In genomic region chr3:70138606-70139005, GRCh38 we compare ENCODE assay signal across 21 cellular contexts.
DNase-seq lines count a peak whose midpoint lies in the region; ATAC-seq, FAIRE-seq and TF ChIP-seq lines count a peak whose summit lies in the region.
"Had no signal": no experiment of that assay in that cellular context is flagged by ENCODE, and none has a peak within 500 bp of the region (broad histone marks: within the 10 kb centered on the region; RNA-seq: fewer than 3 reads in every experiment).

No MANE protein-coding gene starts in this region.

- no peaks in the 10 kb centered on the region for H4K20me1 ChIP-seq in PC-3 (ENCODE audit: low read length)
- H4K20me1 ChIP-seq: BLaER1 had no signal

- H3K27me3 Mint-ChIP-seq in activated CD8-positive, alpha-beta T cell treated with anti-CD3 and anti-CD28 coated beads for 36 hours, result peaks cover 2% of the 10 kb centered on the region
- H3K27me3 Mint-ChIP-seq in T-helper 2 cell treated with Interferon-gamma antibody and Interleukin-4, amounts not matched to agents 5 μg/mL and 100 μg/mL, for 36 hours (ENCODE audit: low read depth), result no peaks in the 10 kb centered on the region

- in situ Hi-C loops in ACHN (cut with HindIII; ENCODE audit: low pct_ligation_motif_present, low pct_unique_long_range_greater_than_20kb, low sequenced_read_pairs), result no loop called here

- TF ChIP-seq CTCF in PC-3 (conservative IDR thresholded peaks at IDR 0.05; ENCODE audit: low read depth, low read length) (no peak), bronchial epithelial cell (IDR thresholded peaks at IDR 0.05; ENCODE audit: insufficient read depth, low read length, severe bottlenecking) (no peak)
- no peak for TF ChIP-seq CTCF in activated CD8-positive, alpha-beta T cell treated with anti-CD3 and anti-CD28 coated beads for 36 hours (IDR thresholded peaks at IDR 0.05)

- H3F3A ChIP-seq in PC-3 (ENCODE audit: low read length, unreplicated experiment), result no peaks in the 10 kb centered on the region

- H3K27me3 ChIP-seq in PC-3 (ENCODE audit: low read length) (no peaks in the 10 kb centered on the region), bronchial epithelial cell (ENCODE audit: control insufficient read depth, insufficient read depth, low read length) (no peaks in the 10 kb centered on the region)
- H3K27me3 ChIP-seq: BLaER1 had no signal

- H3K4me1 ChIP-seq in PC-3 (ENCODE audit: insufficient read depth, low read length), result peaks cover 17% of the 10 kb centered on the region
- H3K4me1 ChIP-seq: BLaER1 had no signal

- peak overlapping the region; percentile 41 for H3K4me2 ChIP-seq in PC-3 (ENCODE audit: low read length)
- H3K4me2 ChIP-seq: BLaER1 had no signal

- CTCF ChIA-PET in PC-3 (lab: Charles Lee), result no interaction called here
- CTCF ChIA-PET in activated CD8-positive, alpha-beta T cell treated with anti-CD3 and anti-CD28 coated beads for 36 hours (lab: Charles Lee), result interaction anchor here (0.9 kb wide), 2 partner anchors 9 to 19 kb away, joined by 3 to 4 read pairs; no protein-coding TSS in a partner anchor

- BruUV-seq in PC-3 (replicated peaks; lab: Mats Ljungman, UMichigan), result no TSS peak

- H3K4me3 Mint-ChIP-seq in activated CD8-positive, alpha-beta T cell treated with anti-CD3 and anti-CD28 coated beads for 36 hours, result no peak overlapping the region
- H3K4me3 Mint-ChIP-seq in T-helper 2 cell treated with Interferon-gamma antibody and Interleukin-4, amounts not matched to agents 5 μg/mL and 100 μg/mL, for 36 hours, result no peak overlapping the region
- H3K4me3 Mint-ChIP-seq: CD14-positive monocyte; CD4-positive, alpha-beta memory T cell; H9 had no signal

- no peaks in the 10 kb centered on the region for H3K4me1 Mint-ChIP-seq in activated CD8-positive, alpha-beta T cell treated with anti-CD3 and anti-CD28 coated beads for 36 hours (ENCODE audit: low read depth)
- H3K4me1 Mint-ChIP-seq in T-helper 2 cell treated with Interferon-gamma antibody and Interleukin-4, amounts not matched to agents 5 μg/mL and 100 μg/mL, for 36 hours (ENCODE audit: low read depth), result no peaks in the 10 kb centered on the region
- H3K4me1 Mint-ChIP-seq: CD4-positive, alpha-beta memory T cell; H9 had no signal

- H3K36me3 ChIP-seq in PC-3 (ENCODE audit: low read depth, low read length), result no peaks in the 10 kb centered on the region
- H3K36me3 ChIP-seq in bronchial epithelial cell (ENCODE audit: control insufficient read depth, insufficient read depth, low read length), result no peaks in the 10 kb centered on the region
- H3K36me3 ChIP-seq: BLaER1 had no signal

- H3K4me3 ChIP-seq in PC-3 (ENCODE audit: low read length) (no peak overlapping the region), bronchial epithelial cell (ENCODE audit: low read depth, low read length) (no peak overlapping the region)
- H3K4me3 ChIP-seq: BLaER1, K562 had no signal

- no peak overlapping the region for H3K9ac ChIP-seq in PC-3 (ENCODE audit: low read length)
- H3K9ac ChIP-seq: BLaER1 had no signal

- intact Hi-C loops in PC-3 (cut with micrococcal nuclease), result loop anchor here (10.0 kb wide), 1 partner anchor 146 kb away; no protein-coding TSS in a partner anchor
- intact Hi-C loops in activated CD8-positive, alpha-beta T cell treated with anti-CD3 and anti-CD28 coated beads for 36 hours (cut with micrococcal nuclease), result no loop called here

- no peaks in the 10 kb centered on the region for H3K9me3 Mint-ChIP-seq in activated CD8-positive, alpha-beta T cell treated with anti-CD3 and anti-CD28 coated beads for 36 hours
- H3K9me3 Mint-ChIP-seq in T-helper 2 cell treated with Interferon-gamma antibody and Interleukin-4, amounts not matched to agents 5 μg/mL and 100 μg/mL, for 36 hours, result no peaks in the 10 kb centered on the region

- no peak overlapping the region for H3K27ac Mint-ChIP-seq in activated CD8-positive, alpha-beta T cell treated with anti-CD3 and anti-CD28 coated beads for 36 hours
- H3K27ac Mint-ChIP-seq in T-helper 2 cell treated with Interferon-gamma antibody and Interleukin-4, amounts not matched to agents 5 μg/mL and 100 μg/mL, for 36 hours, result no peak overlapping the region
- H3K27ac Mint-ChIP-seq: CD14-positive monocyte; CD4-positive, alpha-beta memory T cell; H9 had no signal

- H2AFZ ChIP-seq in PC-3 (ENCODE audit: low read length), result no peak overlapping the region

- POLR2A ChIA-PET in PC-3 (lab: Charles Lee; ENCODE audit: unreplicated experiment), result no interaction called here
- POLR2A ChIA-PET in activated CD8-positive, alpha-beta T cell treated with anti-CD3 and anti-CD28 coated beads for 36 hours (lab: Charles Lee), result no interaction called here

- H3K27ac ChIP-seq in PC-3 (ENCODE audit: low read length), result peak overlapping the region; percentile 70
- H3K27ac ChIP-seq: BLaER1 had no signal

- ATAC-seq in PC-3, result peak; percentile 90
- ATAC-seq in activated CD8-positive, alpha-beta T cell treated with anti-CD3 and anti-CD28 coated beads for 36 hours, result no peak
- ATAC-seq: K562 had no signal

- H3K79me2 ChIP-seq in PC-3 (ENCODE audit: low read length), result no peaks in the 10 kb centered on the region

- peak; percentile 66 for DNase-seq in PC-3
- peak; percentile 42 for DNase-seq in bronchial epithelial cell (ENCODE audit: low read depth)
- DNase-seq in iris pigment epithelial cell (ENCODE audit: low read depth), result peak; percentile 17
- no peak for DNase-seq in H4 (ENCODE audit: low spot score)
- no peak for DNase-seq in activated CD8-positive, alpha-beta T cell treated with anti-CD3 and anti-CD28 coated beads for 36 hours
- DNase-seq in T-helper 2 cell treated with Interferon-gamma antibody and Interleukin-4, amounts not matched to agents 5 μg/mL and 100 μg/mL, for 36 hours (ENCODE audit: low spot score), result no peak
- no peak for DNase-seq in ACHN
- DNase-seq: CD4-positive, alpha-beta memory T cell; DMS153; DMS79; GDM1; GOT3; H9; IMR-90 had no signal

- H3K9me3 ChIP-seq in PC-3 (ENCODE audit: low read length), result no peaks in the 10 kb centered on the region
- H3K9me3 ChIP-seq: BLaER1 had no signal

- no peaks in the 10 kb centered on the region for H3K36me3 Mint-ChIP-seq in activated CD8-positive, alpha-beta T cell treated with anti-CD3 and anti-CD28 coated beads for 36 hours (ENCODE audit: low read depth)
- no peaks in the 10 kb centered on the region for H3K36me3 Mint-ChIP-seq in T-helper 2 cell treated with Interferon-gamma antibody and Interleukin-4, amounts not matched to agents 5 μg/mL and 100 μg/mL, for 36 hours (ENCODE audit: low read depth)
- H3K36me3 Mint-ChIP-seq: CD14-positive monocyte; CD4-positive, alpha-beta memory T cell had no signal

- FAIRE-seq in bronchial epithelial cell (lab: Jason Lieb, UNC), result no peak
- FAIRE-seq: A204.1, GM12892, GM18507, HTR-8/SVneo, K562 had no signal

- H3K9me2 ChIP-seq in PC-3 (replicated peaks; ENCODE audit: low read length), result no peaks in the 10 kb centered on the region

Comparison
In these comparisons a context has a peak if more than half of its experiments do, and no peak if none do; other contexts are left out.
1. DNase-seq: peak in PC-3 (single experiment), bronchial epithelial cell (single experiment) and iris pigment epithelial cell (single experiment); none in H4 (single experiment), activated CD8-positive, alpha-beta T cell treated with anti-CD3 and anti-CD28 coated beads for 36 hours (single experiment), T-helper 2 cell treated with Interferon-gamma antibody and Interleukin-4, amounts not matched to agents 5 μg/mL and 100 μg/mL, for 36 hours (single experiment) and ACHN (single experiment).